23 cellular contexts compared by ENCODE assay signal in genomic region chr20:50341050-50341449, GRCh38.
"Had no signal": no experiment of that assay in that cellular context is flagged by ENCODE, and none has a peak within 500 bp of the region (broad histone marks: within the 10 kb centered on the region; RNA-seq: fewer than 3 reads in every experiment).

No MANE protein-coding gene starts in this region.

- ATAC-seq: esophagus mucosa; gastrocnemius medialis; left lobe of liver; naive thymus-derived CD8-positive, alpha-beta T cell; pancreas; stimulated activated naive B cell treated with anti-CD40 and anti-IgM and Interleukin-4, amounts not matched to agents 10 μg/mL and 1 μg/mL and 100 μg/mL, for 72 hours had no signal

- DNase-seq: colonic mucosa; effector CD8-positive, alpha-beta T cell; endodermal cell; foreskin fibroblast; gastrocnemius medialis; head of caudate nucleus; kidney; mesendoderm; nephron progenitor cell; pancreas; stimulated activated CD4-positive, alpha-beta T cell treated with anti-CD3 and anti-CD28 coated beads, Interleukin-15, amount 100 ng/mL, for 24 hours; stimulated activated CD4-positive, alpha-beta T cell treated with anti-CD3 and anti-CD28 coated beads, Interleukin-2, amount 100 ng/mL, for 48 hours; stimulated activated naive B cell treated with anti-CD40 and anti-IgM and Interleukin-4, amounts not matched to agents 10 μg/mL and 1 μg/mL and 100 μg/mL, for 72 hours; upper lobe of left lung had no signal

- H3K36me3 ChIP-seq: colonic mucosa, gastrocnemius medialis, pancreas, right atrium auricular region, sigmoid colon, thoracic aorta, tibial nerve, upper lobe of left lung had no signal

- H3K4me3 ChIP-seq: colonic mucosa, gastrocnemius medialis, lung, pancreas, right atrium auricular region, sigmoid colon, thoracic aorta, tibial nerve, upper lobe of left lung had no signal

- H3K27ac ChIP-seq: colonic mucosa, epithelial cell of prostate, gastrocnemius medialis, pancreas, right atrium auricular region, sigmoid colon, thoracic aorta, tibial nerve had no signal

- H3K9me3 ChIP-seq: colonic mucosa, gastrocnemius medialis, pancreas, right atrium auricular region, sigmoid colon, thoracic aorta, tibial nerve, upper lobe of left lung had no signal

- H3K4me1 ChIP-seq: colonic mucosa had no signal

- H3K27me3 ChIP-seq: colonic mucosa, gastrocnemius medialis, pancreas, right atrium auricular region, sigmoid colon, tibial nerve, upper lobe of left lung had no signal
